Comparison of ENCODE assay signal across 24 cellular contexts in genomic region chr1:115462677-115463076, GRCh38.
"Had no signal": no experiment of that assay in that cellular context is flagged by ENCODE, and none has a peak within 500 bp of the region (broad histone marks: within the 10 kb centered on the region; RNA-seq: fewer than 3 reads in every experiment).

No MANE protein-coding gene starts in this region.

- DNase-seq: activated CD4-positive, alpha-beta memory T cell treated with anti-CD3 and anti-CD28 coated beads for 36 hours; activated CD4-positive, alpha-beta T cell treated with anti-CD3 and anti-CD28 coated beads, Interleukin-2, amount 10 ng/mL, durations not matched to agents 24 days and 14 days; activated CD4-positive, CD25-positive, alpha-beta regulatory T cell treated with anti-CD3 and anti-CD28 coated beads, Interleukin-2, amount 50 U/mL, for 72 hours; activated T-cell treated with anti-CD3 and anti-CD28 coated beads, Interleukin-2, amount 50 U/mL, for 4 hours; anterior cingulate cortex; dermis blood vessel endothelial cell; effector CD4-positive, alpha-beta T cell; foreskin melanocyte; left ventricle myocardium inferior; posterior cingulate gyrus; right lobe of liver; stimulated activated CD4-positive, alpha-beta T cell treated with anti-CD3 and anti-CD28 coated beads, Interleukin-2, amount 100 ng/mL, for 48 hours; stimulated activated naive CD4-positive, alpha-beta T cell treated with Interleukin-2 at 50 U/mL for 16 hours; T-helper 17 cell; T1000 had no signal

- H3K27me3 Mint-ChIP-seq: activated CD4-positive, alpha-beta T cell treated with anti-CD3 and anti-CD28 coated beads, Interleukin-2, amount 10 ng/mL, durations not matched to agents 24 days and 14 days; central memory CD8-positive, alpha-beta T cell had no signal

- H3K36me3 ChIP-seq: esophagus muscularis mucosa, heart right ventricle, left ventricle myocardium inferior, right lobe of liver, tibial nerve had no signal

- H3K4me3 ChIP-seq: esophagus muscularis mucosa, heart right ventricle, left ventricle myocardium inferior, lung, mucosa of descending colon, right lobe of liver, tibial nerve had no signal

- H3K27ac ChIP-seq: esophagus muscularis mucosa, heart right ventricle, left ventricle myocardium inferior, right lobe of liver, tibial nerve had no signal

- H3K27ac Mint-ChIP-seq: activated CD4-positive, alpha-beta memory T cell treated with anti-CD3 and anti-CD28 coated beads for 36 hours; activated CD4-positive, alpha-beta T cell treated with anti-CD3 and anti-CD28 coated beads, Interleukin-2, amount 10 ng/mL, durations not matched to agents 24 days and 14 days; activated naive CD4-positive, alpha-beta T cell treated with anti-CD3 and anti-CD28 coated beads, Interleukin-2, amount 50 U/mL, for 24 hours; activated T-helper 17 cell treated with anti-CD3 and anti-CD28 coated beads, Interleukin-2, amount 50 U/mL, for 72 hours; nephron; T-helper 17 cell had no signal

- H3K36me3 Mint-ChIP-seq: activated CD4-positive, alpha-beta memory T cell treated with anti-CD3 and anti-CD28 coated beads for 36 hours; activated naive CD4-positive, alpha-beta T cell treated with anti-CD3 and anti-CD28 coated beads, Interleukin-2, amount 50 U/mL, for 24 hours had no signal

- H3K9me3 ChIP-seq: esophagus muscularis mucosa, heart right ventricle, left ventricle myocardium inferior, mucosa of descending colon, right lobe of liver, tibial nerve had no signal

- H3K4me1 ChIP-seq: esophagus muscularis mucosa, left ventricle myocardium inferior, right lobe of liver, tibial nerve had no signal

- H3K9me3 Mint-ChIP-seq: activated CD4-positive, alpha-beta memory T cell treated with anti-CD3 and anti-CD28 coated beads for 36 hours; activated CD4-positive, alpha-beta T cell treated with anti-CD3 and anti-CD28 coated beads, Interleukin-2, amount 10 ng/mL, durations not matched to agents 24 days and 14 days; activated naive CD4-positive, alpha-beta T cell treated with anti-CD3 and anti-CD28 coated beads, Interleukin-2, amount 50 U/mL, for 24 hours; activated T-cell treated with anti-CD3 and anti-CD28 coated beads, Interleukin-2, amount 50 U/mL, for 4 hours; activated T-helper 17 cell treated with anti-CD3 and anti-CD28 coated beads, Interleukin-2, amount 50 U/mL, for 72 hours; central memory CD8-positive, alpha-beta T cell; nephron had no signal

- ATAC-seq: activated T-cell treated with anti-CD3 and anti-CD28 coated beads, Interleukin-2, amount 50 U/mL, for 4 hours; activated T-helper 17 cell treated with anti-CD3 and anti-CD28 coated beads, Interleukin-2, amount 50 U/mL, for 72 hours; T-helper 17 cell had no signal

- H3K4me3 Mint-ChIP-seq: activated CD4-positive, alpha-beta memory T cell treated with anti-CD3 and anti-CD28 coated beads for 36 hours; activated CD4-positive, alpha-beta T cell treated with anti-CD3 and anti-CD28 coated beads, Interleukin-2, amount 10 ng/mL, durations not matched to agents 24 days and 14 days; activated naive CD4-positive, alpha-beta T cell treated with anti-CD3 and anti-CD28 coated beads, Interleukin-2, amount 50 U/mL, for 24 hours; activated T-cell treated with anti-CD3 and anti-CD28 coated beads, Interleukin-2, amount 50 U/mL, for 4 hours; activated T-helper 17 cell treated with anti-CD3 and anti-CD28 coated beads, Interleukin-2, amount 50 U/mL, for 72 hours; central memory CD8-positive, alpha-beta T cell; nephron; T-helper 17 cell had no signal

- H3K4me1 Mint-ChIP-seq: activated CD4-positive, alpha-beta T cell treated with anti-CD3 and anti-CD28 coated beads, Interleukin-2, amount 10 ng/mL, durations not matched to agents 24 days and 14 days; activated naive CD4-positive, alpha-beta T cell treated with anti-CD3 and anti-CD28 coated beads, Interleukin-2, amount 50 U/mL, for 24 hours; activated T-helper 17 cell treated with anti-CD3 and anti-CD28 coated beads, Interleukin-2, amount 50 U/mL, for 72 hours; central memory CD8-positive, alpha-beta T cell; T-helper 17 cell had no signal

- H3K27me3 ChIP-seq: esophagus muscularis mucosa, right lobe of liver, tibial nerve had no signal
